ENCODE assay signal across 8 cellular contexts in the genomic region with DNA sequence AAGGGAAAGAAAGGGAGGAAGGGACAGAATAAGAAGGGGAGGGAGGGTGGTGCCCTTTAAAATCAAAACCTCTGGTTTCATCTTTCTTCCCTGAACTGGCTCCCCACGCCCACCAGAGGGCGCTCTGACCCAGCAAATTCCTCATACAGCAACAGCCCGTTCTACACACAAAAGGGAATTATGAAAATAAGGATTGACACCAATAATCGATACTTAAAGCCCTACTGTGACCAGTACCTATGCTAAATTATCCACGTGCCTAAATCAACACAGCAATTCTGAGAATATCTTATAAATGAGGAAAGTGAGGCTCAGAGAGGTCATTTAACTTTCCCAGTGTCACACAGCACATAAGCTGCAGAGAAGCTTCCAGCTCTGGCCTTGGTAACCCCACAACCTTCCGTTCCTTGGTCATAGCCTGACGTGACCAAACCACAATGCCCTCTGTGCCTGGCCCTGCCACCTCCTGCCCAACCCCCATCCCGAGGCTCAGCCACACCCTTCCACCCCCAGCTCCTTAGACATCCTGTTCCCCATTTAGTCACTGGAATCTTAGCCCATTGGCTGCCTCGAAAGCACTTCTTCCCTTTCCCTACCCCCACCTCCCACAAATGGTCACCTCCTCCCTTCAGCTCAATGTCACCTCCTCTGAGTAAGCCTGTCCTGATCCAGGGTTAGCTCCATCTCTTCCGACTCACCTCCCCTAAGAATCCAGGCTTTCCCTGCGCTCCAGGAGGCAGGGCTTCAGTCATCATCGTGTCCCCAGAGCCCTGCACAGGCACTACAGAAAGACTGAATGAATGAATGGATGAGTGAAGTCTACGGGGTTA. TPM values are rescaled to one million over a fixed set of nuclear protein-coding genes. Genes with fewer than 3 reads are reported as not detected.
DNase-seq lines count a peak whose midpoint lies in the region.

No MANE protein-coding gene starts in this region.

- DNase-seq in GM04503 (ENCODE audit: low read depth) = peak; percentile 26
- DNase-seq in NAMALWA (ENCODE audit: low spot score) = peak; percentile 79
- DNase-seq in T-helper 22 cell (ENCODE audit: low read depth) = peak; percentile 33
- peak in 47 of 56 donors; percentile 4 to 81 (median 41) for DNase-seq in amygdala (lab: John Stamatoyannopoulos, UW)
- peak; percentile 78 for DNase-seq in hepatic stellate cell (ENCODE audit: low spot score)
- peak; percentile 47 to 65 for DNase-seq in stimulated activated CD4-positive, alpha-beta T cell treated with anti-CD3 and anti-CD28 coated beads, Interleukin-12 subunit alpha, Interleukin-12 subunit beta, amount 100 ng/mL, for 24 hours (ENCODE audit: low read depth in 2 of 2)
- no peak for DNase-seq in mesenteric fat pad (ENCODE audit: low spot score)
- no peak for DNase-seq in NK-92 (lab: John Stamatoyannopoulos, UW; ENCODE audit: unreplicated experiment)

RNA-seq across cellular contexts. Expression of a gene that starts 34.2 kb away (rescaled TPM):
- total RNA-seq in mesenteric fat pad = 2.5 TPM

RNA-seq across cellular contexts. Expression of a gene that starts 58.5 kb away (rescaled TPM):
- 1.2 TPM for total RNA-seq in mesenteric fat pad

Comparison
In these comparisons a context has a peak if more than half of its experiments do, and no peak if none do; other contexts are left out.
1. DNase-seq: peak in GM04503 (single experiment), NAMALWA (single experiment), T-helper 22 cell (single experiment), amygdala (47 of 56), hepatic stellate cell (single experiment) and stimulated activated CD4-positive, alpha-beta T cell treated with anti-CD3 and anti-CD28 coated beads, Interleukin-12 subunit alpha, Interleukin-12 subunit beta, amount 100 ng/mL, for 24 hours (2 of 2); none in mesenteric fat pad (single experiment) and NK-92 (single experiment).